9 cellular contexts compared by ENCODE assay signal in the genomic region with DNA sequence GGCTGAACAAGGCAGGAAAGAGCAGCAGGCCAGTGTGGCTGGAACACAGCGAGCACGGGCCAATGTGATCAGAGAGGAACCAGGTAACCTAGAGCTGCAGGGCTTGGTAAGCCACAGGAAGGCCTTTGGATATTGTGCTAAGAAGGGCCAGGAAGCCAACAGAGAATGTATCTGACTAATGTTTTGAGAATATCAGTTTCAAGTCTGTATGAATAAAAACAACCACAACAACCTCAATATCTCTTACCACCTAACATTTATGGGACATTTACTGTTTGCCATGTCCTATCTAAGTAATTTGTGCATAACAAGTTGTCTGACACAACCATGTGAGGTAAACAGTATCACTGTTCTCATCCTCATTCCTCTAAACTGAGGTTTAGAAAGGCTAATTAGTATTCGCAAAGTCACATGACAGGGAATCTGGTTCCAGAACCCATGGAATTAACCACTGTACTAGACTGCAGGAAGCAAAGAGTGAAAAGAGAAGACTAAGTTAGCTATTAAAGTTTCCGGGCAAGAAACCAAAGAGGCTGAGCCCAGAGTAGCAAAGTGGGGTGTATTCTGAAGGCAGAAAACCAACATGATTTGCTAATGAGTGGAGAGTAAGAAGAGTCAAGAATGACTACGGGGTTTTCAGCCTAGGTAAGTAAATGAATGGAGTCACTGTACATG. TPM values are rescaled to one million over a fixed set of nuclear protein-coding genes. Genes with fewer than 3 reads are reported as not detected.
DNase-seq lines count a peak whose midpoint lies in the region; ATAC-seq, FAIRE-seq and TF ChIP-seq lines count a peak whose summit lies in the region.
"Had no signal": no experiment of that assay in that cellular context is flagged by ENCODE, and none has a peak within 500 bp of the region (broad histone marks: within the 10 kb centered on the region; RNA-seq: fewer than 3 reads in every experiment).

No MANE protein-coding gene starts in this region.

- POLR2A ChIA-PET in T-cell (lab: Charles Lee): interaction anchor here in 1 of 2 donors (0.9 kb wide), 1 partner anchor 39 kb away, joined by 4 read pairs; a partner anchor contains a TSS

- DNase-seq in GM18507 (ENCODE audit: extremely low spot score, insufficient read length, low read depth) (no peak), GM23338 (ENCODE audit: low spot score) (no peak), T-cell (no peak), left lobe of liver (ENCODE audit: low spot score) (no peak), activated gamma-delta T cell (lab: John Stamatoyannopoulos, UW) (no peak), aorta (no peak), sigmoid colon (no peak)

- H3K36me3 ChIP-seq in GM23338 (ENCODE audit: insufficient read depth) (no peaks in the 10 kb centered on the region), aorta (ENCODE audit: control insufficient read depth in 1 of 2, insufficient read depth in 2 of 2, low read length in 1 of 2) (no peaks in the 10 kb centered on the region), sigmoid colon (no peaks in the 10 kb centered on the region)

- H3K4me1 Mint-ChIP-seq in GM23338 (peaks cover 13% of the 10 kb centered on the region), T-cell (peaks cover 48 to 53% (median 51%) of the 10 kb centered on the region in 3 donors)

- H3K4me2 ChIP-seq in GM23338: no peak overlapping the region

- CTCF ChIA-PET in T-cell (lab: Charles Lee): interaction anchor here (0.6 to 1.1 kb wide), 2 partner anchors 39 kb away, joined by 3 read pairs; a partner anchor contains a TSS

- H3K9me2 ChIP-seq in GM23338 (ENCODE audit: insufficient read depth): no peaks in the 10 kb centered on the region

- TF ChIP-seq POLR2A in sigmoid colon (IDR thresholded peaks at IDR 0.05): no peak

- H3K4me3 ChIP-seq in GM23338: no peak overlapping the region
- H3K4me3 ChIP-seq in aorta (ENCODE audit: low read length in 2 of 2): no peak overlapping the region
- no peak overlapping the region for H3K4me3 ChIP-seq in sigmoid colon
- H3K4me3 ChIP-seq: skin epidermis had no signal

- H3F3A ChIP-seq in GM23338 (replicated peaks; ENCODE audit: low read depth): no peaks in the 10 kb centered on the region

- H3K4me1 ChIP-seq in GM23338 (ENCODE audit: insufficient read depth): no peaks in the 10 kb centered on the region
- H3K4me1 ChIP-seq in aorta (ENCODE audit: control insufficient read depth in 1 of 2, insufficient read depth in 2 of 2, low read length in 2 of 2): no peaks in the 10 kb centered on the region
- peaks cover 0 to 50% (median 24%) of the 10 kb centered on the region in 4 donors for H3K4me1 ChIP-seq in sigmoid colon

- H3K27me3 ChIP-seq in GM23338 (ENCODE audit: insufficient read depth) (no peaks in the 10 kb centered on the region), aorta (ENCODE audit: control insufficient read depth in 1 of 2, insufficient read depth in 2 of 2, low read length in 1 of 2) (no peaks in the 10 kb centered on the region), sigmoid colon (no peaks in the 10 kb centered on the region)

- ATAC-seq in GM23338 (peak; percentile 29; the same call in 2 of the 3 replicates), T-cell (replicated peaks in 1 of 4) (peak in 3 of 4 experiments; percentile 49 to 58 (median 55)), left lobe of liver (peak; percentile 87), HG03469 (IDR thresholded peaks at IDR 0.05; ENCODE audit: unreplicated experiment) (no peak), aorta (ENCODE audit: low FRiP score) (no peak)

- intact Hi-C loops in aorta (cut with DNase I) (no loop called here), sigmoid colon (cut with DNase I) (no loop called here)

- 77 to 81% methylated on average over 5 of the region's 5 CpGs for WGBS in aorta, 2 donors
- 77 to 82% methylated on average over 5 of the region's 5 CpGs for WGBS in sigmoid colon, 2 donors

- TF ChIP-seq CTCF in GM23338 (conservative IDR thresholded peaks at IDR 0.05; ENCODE audit: low read depth in 2 of 2): no peak
- no peak for TF ChIP-seq CTCF in sigmoid colon (IDR thresholded peaks at IDR 0.05)

- H3K27ac ChIP-seq in GM23338 (ENCODE audit: low read depth): no peak overlapping the region
- H3K27ac ChIP-seq in aorta (ENCODE audit: low read depth in 1 of 2, low read length in 2 of 2): no peak overlapping the region
- H3K27ac ChIP-seq in sigmoid colon: peak overlapping the region in 1 of 4 donors; percentile 24

- no peaks in the 10 kb centered on the region for H4K20me1 ChIP-seq in GM23338 (replicated peaks; ENCODE audit: insufficient read depth)

- no peaks in the 10 kb centered on the region for H3K79me2 ChIP-seq in GM23338 (replicated peaks; ENCODE audit: insufficient read depth)

- H3K9me3 Mint-ChIP-seq in GM23338: no peaks in the 10 kb centered on the region
- H3K9me3 Mint-ChIP-seq in T-cell: no peaks in the 10 kb centered on the region

- no peak overlapping the region for H2AFZ ChIP-seq in GM23338

- no peak overlapping the region for H3K27ac Mint-ChIP-seq in GM23338
- peak overlapping the region; percentile 4 to 40 for H3K27ac Mint-ChIP-seq in T-cell

- H3K4me3 Mint-ChIP-seq in GM23338 (no peak overlapping the region), T-cell (peak overlapping the region in 1 of 3 donors; percentile 21)

- H3K9me3 ChIP-seq in aorta (ENCODE audit: control insufficient read depth, low read length) (no peaks in the 10 kb centered on the region), sigmoid colon (no peaks in the 10 kb centered on the region)

- no peaks in the 10 kb centered on the region for H3K36me3 Mint-ChIP-seq in GM23338 (ENCODE audit: low read depth)
- H3K36me3 Mint-ChIP-seq in T-cell: peaks cover 4% of the 10 kb centered on the region

- H3K27me3 Mint-ChIP-seq in GM23338 (ENCODE audit: insufficient read depth, low read depth, poor library complexity) (no peaks in the 10 kb centered on the region), T-cell (no peaks in the 10 kb centered on the region)

- FAIRE-seq in GM18507 (lab: Jason Lieb, UNC): peak; percentile 72

- no peak for TF ChIP-seq EP300 in sigmoid colon (IDR thresholded peaks at IDR 0.05)

TF ChIP-seq in GM23338, 12 proteins besides CTCF, POLR2A, EP300 and RAD21 (continues in another document):
- no peak for TF ChIP-seq ZNF331 (CRISPR knock-in tag; IDR thresholded peaks at IDR 0.05; ENCODE audit: low read depth)

RNA-seq across cellular contexts. Expression of a gene that starts 38.9 kb away (rescaled TPM):
- 15.7 and 25.0 TPM in 2 replicates for total RNA-seq in GM23338 (2014; rRNA removed; shearing (Covaris generic))
- polyA plus RNA-seq in GM23338 (2016; fragmentation: Nextera tagmentation; extraction: Ambion mirVana) (8.7 and 9.1 TPM in 2 replicates), aorta (1 to 10 TPM; 3.5 to 4.0 TPM), sigmoid colon (1 to 10 TPM; 5.2 to 6.0 (median 5.3) TPM)
- total RNA-seq in T-cell (10 to 100 TPM; 12.6 to 28.9 (median 18.2) TPM), left lobe of liver (7.0 TPM), aorta (10 to 100 TPM in 1 of 2 donors, 1 to 10 TPM in 1; 9.3 to 12.1 TPM), sigmoid colon (10 to 100 TPM; 10.5 to 16.1 (median 13.2) TPM)

RNA-seq across cellular contexts. Expression of a gene that starts 39.4 kb away (rescaled TPM):
- total RNA-seq in GM23338 (2014; rRNA removed; shearing (Covaris generic)): 14.4 and 16.5 TPM in 2 replicates
- 2.3 TPM in 2 replicates for polyA plus RNA-seq in GM23338 (2016; fragmentation: Nextera tagmentation; extraction: Ambion mirVana)
- total RNA-seq in T-cell: 10 to 100 TPM; 27.3 to 34.9 (median 30.6) TPM
- total RNA-seq in left lobe of liver: 7.1 TPM
- total RNA-seq in aorta: 10 to 100 TPM; 15.7 to 17.2 TPM
- 1 to 10 TPM; 3.4 to 5.6 TPM for polyA plus RNA-seq in aorta
- 10 to 100 TPM in 3 of 4 donors, 1 to 10 TPM in 1; 9.5 to 11.7 (median 11.3) TPM for total RNA-seq in sigmoid colon
- 1 to 10 TPM; 3.0 to 6.6 (median 3.9) TPM for polyA plus RNA-seq in sigmoid colon

RNA-seq across cellular contexts. Expression of a gene that starts 45.1 kb away (rescaled TPM):
- 6.0 and 7.2 TPM in 2 replicates for total RNA-seq in GM23338 (2014; rRNA removed; shearing (Covaris generic))
- polyA plus RNA-seq in GM23338 (2016; fragmentation: Nextera tagmentation; extraction: Ambion mirVana) (1.9 and 2.3 TPM in 2 replicates), aorta (10 to 100 TPM; 11.7 to 21.2 TPM), sigmoid colon (10 to 100 TPM; 16.2 to 36.3 (median 18.0) TPM)
- total RNA-seq in T-cell (10 to 100 TPM; 13.9 to 20.8 (median 18.5) TPM), left lobe of liver (23.6 TPM), aorta (10 to 100 TPM; 35.1 to 50.4 TPM), sigmoid colon (10 to 100 TPM; 37.8 to 51.7 (median 46.0) TPM)

Comparison
In these comparisons a context has a peak if more than half of its experiments do, and no peak if none do; other contexts are left out.
1. ATAC-seq: peak in GM23338 (single experiment), T-cell (3 of 4) and left lobe of liver (single experiment); none in HG03469 (single experiment) and aorta (single experiment).